ENCODE assay signal across 1 cellular context in the genomic region with DNA sequence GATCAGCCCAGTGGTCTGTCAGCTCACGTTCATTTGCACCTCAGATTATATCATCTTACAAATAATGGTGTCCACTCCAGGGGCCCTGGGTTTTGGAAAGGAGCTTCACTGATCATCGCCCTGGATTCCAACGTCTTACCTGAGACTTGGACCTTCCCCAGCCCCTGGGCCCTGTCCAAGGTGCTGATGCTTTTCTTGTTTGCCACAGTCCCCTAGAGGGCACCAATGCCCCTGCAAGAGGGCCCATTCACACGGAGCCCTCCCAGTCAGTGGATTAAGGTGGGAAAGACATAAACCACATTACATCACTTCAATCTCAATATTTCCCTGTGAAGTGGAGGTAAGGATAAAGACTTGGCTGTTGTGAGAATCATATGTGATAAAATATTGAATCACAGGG.
TF ChIP-seq lines count a peak whose summit lies in the region.

No MANE protein-coding gene starts in this region.

TF ChIP-seq in K562, 482 proteins besides CTCF, POLR2A, EP300 and RAD21 (continued from another document and continues in another):
- TF ChIP-seq ZNF778 (CRISPR knock-in tag; IDR thresholded peaks at IDR 0.05) (no peak), SMARCE1 (IDR thresholded peaks at IDR 0.05) (no peak), TCF3 (CRISPR knock-in tag; IDR thresholded peaks at IDR 0.05) (no peak), EHMT2 (IDR thresholded peaks at IDR 0.05) (peak; percentile 99), MED1 (CRISPR knock-in tag; IDR thresholded peaks at IDR 0.05; ENCODE audit: borderline replicate concordance) (no peak), ZNF143 (CRISPR knock-in tag; IDR thresholded peaks at IDR 0.05) (no peak), PHTF2 (CRISPR knock-in tag; IDR thresholded peaks at IDR 0.05) (no peak), MLX (CRISPR knock-in tag; conservative IDR thresholded peaks at IDR 0.05) (no peak), BCL6 (CRISPR knock-in tag; IDR thresholded peaks at IDR 0.05) (no peak), FIP1L1 (IDR thresholded peaks at IDR 0.05; ENCODE audit: low read depth, low read length, poor library complexity, severe bottlenecking) (no peak), ZBTB1 (CRISPR knock-in tag; IDR thresholded peaks at IDR 0.05; ENCODE audit: borderline replicate concordance, low read depth) (no peak), NUFIP1 (IDR thresholded peaks at IDR 0.05; ENCODE audit: partially characterized antibody) (no peak), BRD4 (IDR thresholded peaks at IDR 0.05) (no peak), STAG1 (CRISPR knock-in tag; IDR thresholded peaks at IDR 0.05; ENCODE audit: borderline replicate concordance) (peak; percentile 24; the same call in 1 of the 2 replicates), RBFOX2 (IDR thresholded peaks at IDR 0.05; ENCODE audit: low read depth, low read length) (no peak), SMAD1 (IDR thresholded peaks at IDR 0.05; ENCODE audit: low read depth, low read length, partially characterized antibody) (no peak), CBFA2T3 (IDR thresholded peaks at IDR 0.05) (no peak), NCOA1 (IDR thresholded peaks at IDR 0.05; ENCODE audit: low read depth) (no peak), VEZF1 (CRISPR knock-in tag; IDR thresholded peaks at IDR 0.05) (0 out of 2 replicates have a peak, but pooled peaks have one; percentile 14), ZNF146 (CRISPR knock-in tag; IDR thresholded peaks at IDR 0.05; ENCODE audit: unreplicated experiment) (no peak), PRPF4 (IDR thresholded peaks at IDR 0.05; ENCODE audit: insufficient read depth, low read depth, low read length, poor library complexity, severe bottlenecking) (no peak), MIER1 (IDR thresholded peaks at IDR 0.05; ENCODE audit: low read depth) (peak; percentile 96), HNRNPUL1 (IDR thresholded peaks at IDR 0.05; ENCODE audit: low read length) (no peak), DNMT1 (IDR thresholded peaks at IDR 0.05) (no peak), BCOR (IDR thresholded peaks at IDR 0.05) (no peak), MYBL2 (IDR thresholded peaks at IDR 0.05; ENCODE audit: low read depth) (no peak), MYBL2 (CRISPR knock-in tag; IDR thresholded peaks at IDR 0.05; ENCODE audit: borderline replicate concordance) (no peak), ZNF511 (CRISPR knock-in tag; IDR thresholded peaks at IDR 0.05) (peak; percentile 77; the same call in 1 of the 2 replicates), MEF2A (IDR thresholded peaks at IDR 0.05; ENCODE audit: control insufficient read depth, low read depth, low read length) (no peak), NEUROD1 (IDR thresholded peaks at IDR 0.05; ENCODE audit: borderline replicate concordance, low read depth, low read length, partially characterized antibody) (no peak), ZNF766 (CRISPR knock-in tag; conservative IDR thresholded peaks at IDR 0.05) (peak; percentile 51; the same call in 1 of the 2 replicates), NR4A1 (CRISPR knock-in tag; IDR thresholded peaks at IDR 0.05) (no peak), NR4A1 (tag; IDR thresholded peaks at IDR 0.05) (no peak), HDAC2 (IDR thresholded peaks at IDR 0.05) (0 out of 2 replicates have a peak, but pooled peaks have one; percentile 60), POLR3G (IDR thresholded peaks at IDR 0.05; ENCODE audit: extremely low read depth, insufficient read length, insufficient replicate concordance) (no peak), NFATC3 (IDR thresholded peaks at IDR 0.05) (no peak), MAZ (CRISPR knock-in tag; conservative IDR thresholded peaks at IDR 0.05 in 1 of 2, IDR thresholded peaks at IDR 0.05 in 1 of 2) (peak in 1 of 2 experiments; percentile 54; a peak in 1 of 4 replicates), ZBTB2 (IDR thresholded peaks at IDR 0.05) (no peak), POLR2H (tag; IDR thresholded peaks at IDR 0.05; ENCODE audit: low read depth) (no peak), CHAMP1 (IDR thresholded peaks at IDR 0.05) (peak; percentile 65; the same call in 1 of the 2 replicates)
- TF ChIP-seq, protein P1, sequence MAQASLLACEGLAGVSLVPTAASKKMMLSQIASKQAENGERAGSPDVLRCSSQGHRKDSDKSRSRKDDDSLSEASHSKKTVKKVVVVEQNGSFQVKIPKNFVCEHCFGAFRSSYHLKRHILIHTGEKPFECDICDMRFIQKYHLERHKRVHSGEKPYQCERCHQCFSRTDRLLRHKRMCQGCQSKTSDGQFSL (CRISPR knock-in tag; IDR thresholded peaks at IDR 0.05), result no peak
- TF ChIP-seq, protein P1 (tag; IDR thresholded peaks at IDR 0.05), result no peak
- TF ChIP-seq, protein P2, sequence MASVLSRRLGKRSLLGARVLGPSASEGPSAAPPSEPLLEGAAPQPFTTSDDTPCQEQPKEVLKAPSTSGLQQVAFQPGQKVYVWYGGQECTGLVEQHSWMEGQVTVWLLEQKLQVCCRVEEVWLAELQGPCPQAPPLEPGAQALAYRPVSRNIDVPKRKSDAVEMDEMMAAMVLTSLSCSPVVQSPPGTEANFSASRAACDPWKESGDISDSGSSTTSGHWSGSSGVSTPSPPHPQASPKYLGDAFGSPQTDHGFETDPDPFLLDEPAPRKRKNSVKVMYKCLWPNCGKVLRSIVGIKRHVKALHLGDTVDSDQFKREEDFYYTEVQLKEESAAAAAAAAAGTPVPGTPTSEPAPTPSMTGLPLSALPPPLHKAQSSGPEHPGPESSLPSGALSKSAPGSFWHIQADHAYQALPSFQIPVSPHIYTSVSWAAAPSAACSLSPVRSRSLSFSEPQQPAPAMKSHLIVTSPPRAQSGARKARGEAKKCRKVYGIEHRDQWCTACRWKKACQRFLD (CRISPR knock-in tag; IDR thresholded peaks at IDR 0.05), result peak; percentile 52; the same call in 1 of the 2 replicates
- TF ChIP-seq, protein P3, sequence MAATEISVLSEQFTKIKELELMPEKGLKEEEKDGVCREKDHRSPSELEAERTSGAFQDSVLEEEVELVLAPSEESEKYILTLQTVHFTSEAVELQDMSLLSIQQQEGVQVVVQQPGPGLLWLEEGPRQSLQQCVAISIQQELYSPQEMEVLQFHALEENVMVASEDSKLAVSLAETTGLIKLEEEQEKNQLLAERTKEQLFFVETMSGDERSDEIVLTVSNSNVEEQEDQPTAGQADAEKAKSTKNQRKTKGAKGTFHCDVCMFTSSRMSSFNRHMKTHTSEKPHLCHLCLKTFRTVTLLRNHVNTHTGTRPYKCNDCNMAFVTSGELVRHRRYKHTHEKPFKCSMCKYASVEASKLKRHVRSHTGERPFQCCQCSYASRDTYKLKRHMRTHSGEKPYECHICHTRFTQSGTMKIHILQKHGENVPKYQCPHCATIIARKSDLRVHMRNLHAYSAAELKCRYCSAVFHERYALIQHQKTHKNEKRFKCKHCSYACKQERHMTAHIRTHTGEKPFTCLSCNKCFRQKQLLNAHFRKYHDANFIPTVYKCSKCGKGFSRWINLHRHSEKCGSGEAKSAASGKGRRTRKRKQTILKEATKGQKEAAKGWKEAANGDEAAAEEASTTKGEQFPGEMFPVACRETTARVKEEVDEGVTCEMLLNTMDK (IDR thresholded peaks at IDR 0.05; ENCODE audit: borderline replicate concordance, insufficient read depth, low read depth, low read length, poor library complexity, severe bottlenecking), result peak; percentile 78
- TF ChIP-seq, protein P4, sequence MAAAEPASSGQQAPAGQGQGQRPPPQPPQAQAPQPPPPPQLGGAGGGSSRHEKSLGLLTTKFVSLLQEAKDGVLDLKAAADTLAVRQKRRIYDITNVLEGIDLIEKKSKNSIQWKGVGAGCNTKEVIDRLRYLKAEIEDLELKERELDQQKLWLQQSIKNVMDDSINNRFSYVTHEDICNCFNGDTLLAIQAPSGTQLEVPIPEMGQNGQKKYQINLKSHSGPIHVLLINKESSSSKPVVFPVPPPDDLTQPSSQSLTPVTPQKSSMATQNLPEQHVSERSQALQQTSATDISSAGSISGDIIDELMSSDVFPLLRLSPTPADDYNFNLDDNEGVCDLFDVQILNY (CRISPR knock-in tag; IDR thresholded peaks at IDR 0.05), result no peak
- TF ChIP-seq, protein P5, sequence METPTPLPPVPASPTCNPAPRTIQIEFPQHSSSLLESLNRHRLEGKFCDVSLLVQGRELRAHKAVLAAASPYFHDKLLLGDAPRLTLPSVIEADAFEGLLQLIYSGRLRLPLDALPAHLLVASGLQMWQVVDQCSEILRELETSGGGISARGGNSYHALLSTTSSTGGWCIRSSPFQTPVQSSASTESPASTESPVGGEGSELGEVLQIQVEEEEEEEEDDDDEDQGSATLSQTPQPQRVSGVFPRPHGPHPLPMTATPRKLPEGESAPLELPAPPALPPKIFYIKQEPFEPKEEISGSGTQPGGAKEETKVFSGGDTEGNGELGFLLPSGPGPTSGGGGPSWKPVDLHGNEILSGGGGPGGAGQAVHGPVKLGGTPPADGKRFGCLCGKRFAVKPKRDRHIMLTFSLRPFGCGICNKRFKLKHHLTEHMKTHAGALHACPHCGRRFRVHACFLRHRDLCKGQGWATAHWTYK (CRISPR knock-in tag; IDR thresholded peaks at IDR 0.05), result no peak
- TF ChIP-seq, protein P6, sequence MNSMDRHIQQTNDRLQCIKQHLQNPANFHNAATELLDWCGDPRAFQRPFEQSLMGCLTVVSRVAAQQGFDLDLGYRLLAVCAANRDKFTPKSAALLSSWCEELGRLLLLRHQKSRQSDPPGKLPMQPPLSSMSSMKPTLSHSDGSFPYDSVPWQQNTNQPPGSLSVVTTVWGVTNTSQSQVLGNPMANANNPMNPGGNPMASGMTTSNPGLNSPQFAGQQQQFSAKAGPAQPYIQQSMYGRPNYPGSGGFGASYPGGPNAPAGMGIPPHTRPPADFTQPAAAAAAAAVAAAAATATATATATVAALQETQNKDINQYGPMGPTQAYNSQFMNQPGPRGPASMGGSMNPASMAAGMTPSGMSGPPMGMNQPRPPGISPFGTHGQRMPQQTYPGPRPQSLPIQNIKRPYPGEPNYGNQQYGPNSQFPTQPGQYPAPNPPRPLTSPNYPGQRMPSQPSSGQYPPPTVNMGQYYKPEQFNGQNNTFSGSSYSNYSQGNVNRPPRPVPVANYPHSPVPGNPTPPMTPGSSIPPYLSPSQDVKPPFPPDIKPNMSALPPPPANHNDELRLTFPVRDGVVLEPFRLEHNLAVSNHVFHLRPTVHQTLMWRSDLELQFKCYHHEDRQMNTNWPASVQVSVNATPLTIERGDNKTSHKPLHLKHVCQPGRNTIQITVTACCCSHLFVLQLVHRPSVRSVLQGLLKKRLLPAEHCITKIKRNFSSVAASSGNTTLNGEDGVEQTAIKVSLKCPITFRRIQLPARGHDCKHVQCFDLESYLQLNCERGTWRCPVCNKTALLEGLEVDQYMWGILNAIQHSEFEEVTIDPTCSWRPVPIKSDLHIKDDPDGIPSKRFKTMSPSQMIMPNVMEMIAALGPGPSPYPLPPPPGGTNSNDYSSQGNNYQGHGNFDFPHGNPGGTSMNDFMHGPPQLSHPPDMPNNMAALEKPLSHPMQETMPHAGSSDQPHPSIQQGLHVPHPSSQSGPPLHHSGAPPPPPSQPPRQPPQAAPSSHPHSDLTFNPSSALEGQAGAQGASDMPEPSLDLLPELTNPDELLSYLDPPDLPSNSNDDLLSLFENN (IDR thresholded peaks at IDR 0.05; ENCODE audit: low read depth in 2 of 2, low read length in 2 of 2), result no peak
